3 cellular contexts compared by ENCODE assay signal in the genomic region with DNA sequence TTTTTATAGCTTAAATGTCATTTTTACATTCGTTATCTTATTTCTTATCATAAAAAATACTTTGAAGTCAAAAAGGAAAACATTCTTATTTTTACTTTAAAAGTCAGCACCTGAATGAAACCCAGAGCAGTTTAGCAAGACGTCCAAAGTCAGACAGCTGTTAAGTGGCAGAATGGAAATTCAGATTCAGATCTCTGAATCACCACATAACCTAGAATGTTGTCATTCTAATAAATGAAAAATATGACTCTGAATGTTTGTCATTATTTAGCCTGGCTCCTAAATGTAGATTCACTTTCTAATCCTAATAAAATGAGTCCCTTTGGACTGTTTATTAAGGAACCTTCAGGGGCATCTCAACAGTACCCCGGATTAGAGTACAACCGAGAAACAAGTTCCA.
"Had no signal": no experiment of that assay in that cellular context is flagged by ENCODE, and none has a peak within 500 bp of the region (broad histone marks: within the 10 kb centered on the region; RNA-seq: fewer than 3 reads in every experiment).

No MANE protein-coding gene starts in this region.

- H3K4me3 ChIP-seq: GM12878 had no signal

- DNase-seq: GDM1, GF-D8 had no signal

- ATAC-seq: GM12878 had no signal
